In genomic region chr11:57675176-57675941, GRCh38 we compare ENCODE assay signal across 19 cellular contexts. TPM values are rescaled to one million over a fixed set of nuclear protein-coding genes. Genes with fewer than 3 reads are reported as not detected.
DNase-seq lines count a peak whose midpoint lies in the region; ATAC-seq, FAIRE-seq and TF ChIP-seq lines count a peak whose summit lies in the region.
"Had no signal": no experiment of that assay in that cellular context is flagged by ENCODE, and none has a peak within 500 bp of the region (broad histone marks: within the 10 kb centered on the region; RNA-seq: fewer than 3 reads in every experiment).

No MANE protein-coding gene starts in this region.

- SMC1A ChIA-PET in GM12878 (lab: Charles Lee; ENCODE audit: uncharacterized antibody, unreplicated experiment), result interaction anchor here (0.6 to 2.4 kb wide), 12 partner anchors 9 to 133 kb away, joined by 3 to 16 read pairs (median 4); no protein-coding TSS in a partner anchor

- H3K27ac ChIP-seq in GM12878 (ENCODE audit: control insufficient read depth, insufficient read depth) (0 out of 2 replicates have a peak overlapping the region, but pooled peaks have one; percentile 24), parathyroid adenoma (no peak overlapping the region)
- H3K27ac ChIP-seq: transverse colon had no signal

- no TSS peak for BruUV-seq in GM12878 (replicated peaks; lab: Mats Ljungman, UMichigan)

- CTCF ChIA-PET in GM12878 (lab: Yijun Ruan, JAX), result interaction anchor here (0.9 to 3.5 kb wide), 9 partner anchors 10 to 149 kb away, joined by 3 to 22 read pairs (median 4); no protein-coding TSS in a partner anchor

- H3K27me3 ChIP-seq in GM12878 (replicated peaks in 1 of 2; ENCODE audit: control insufficient read depth in 2 of 2, insufficient read depth in 2 of 2, low read length in 1 of 2) (no peaks in the 10 kb centered on the region), parathyroid adenoma (ENCODE audit: control insufficient read depth, insufficient read depth, low read length) (no peaks in the 10 kb centered on the region)
- H3K27me3 ChIP-seq: transverse colon had no signal

- FAIRE-seq in GM12878 (lab: Jason Lieb, UNC), result no peak
- FAIRE-seq: keratinocyte, TTC549 had no signal

- 32% methylated on average over 3 of the region's 3 CpGs for WGBS in GM12878 (ENCODE audit: insufficient coverage, insufficient replicate concordance, low lambda C conversion rate, missing lambda C conversion rate)

- no peaks in the 10 kb centered on the region for H3K9me3 ChIP-seq in GM12878 (replicated peaks; ENCODE audit: control insufficient read depth, insufficient read depth, low read length)
- H3K9me3 ChIP-seq in parathyroid adenoma (ENCODE audit: control insufficient read depth, low read length), result no peaks in the 10 kb centered on the region
- H3K9me3 ChIP-seq: mucosa of descending colon, transverse colon had no signal

- H3K9ac ChIP-seq in GM12878 (ENCODE audit: control insufficient read depth, insufficient read depth, low read length) (no peak overlapping the region), parathyroid adenoma (no peak overlapping the region)

- peaks cover 9% of the 10 kb centered on the region; the same call in 1 of the 2 replicates for H3K4me1 ChIP-seq in GM12878 (ENCODE audit: control insufficient read depth, insufficient read depth, low read length)
- peaks cover 5% of the 10 kb centered on the region for H3K4me1 ChIP-seq in parathyroid adenoma

- in situ Hi-C loops in GM13977 (cut with MboI; ENCODE audit: low pct_unique_long_range_greater_than_20kb, low sequenced_read_pairs, unreplicated experiment) (no loop called here), GM12878 (cut with MboI) (no loop called here)

- H4K20me1 ChIP-seq in GM12878 (ENCODE audit: control insufficient read depth, insufficient read depth), result peaks cover 7% of the 10 kb centered on the region; the same call in 1 of the 2 replicates

- DNase-seq in DMS53 (lab: John Stamatoyannopoulos, UW) (peak; percentile 17), DMS53 treated with DMSO at 0.1 percent for 48 hours (lab: John Stamatoyannopoulos, UW; ENCODE audit: unreplicated experiment) (no peak), GM13977 (ENCODE audit: low spot score) (no peak), GM12878 (ENCODE audit: low read depth, low spot score) (no peak), NCI-H2171 treated with DMSO at 0.1 percent for 48 hours (lab: John Stamatoyannopoulos, UW) (no peak), NCI-H2227 treated with DMSO at 0.1 percent for 48 hours (lab: John Stamatoyannopoulos, UW) (no peak)
- DNase-seq: 8988T; activated naive CD8-positive, alpha-beta T cell treated with anti-CD3 and anti-CD28 coated beads, Interleukin-2, amount 10 ng/mL, durations not matched to agents 7 days and 5 days; glutamatergic neuron; IMR-90; mucosa of descending colon; NCI-H1092 treated with DMSO at 0.1 percent for 48 hours; SIG-M5; transverse colon had no signal

- TF ChIP-seq CTCF in GM13977 (IDR thresholded peaks at IDR 0.05; ENCODE audit: extremely low read depth, insufficient read depth, missing control alignments) (peak; percentile 18), GM12878 (IDR thresholded peaks at IDR 0.05 in 2 of 3, conservative IDR thresholded peaks at IDR 0.05 in 1 of 3; ENCODE audit: control insufficient read depth in 2 of 3, extremely low read depth in 1 of 3, insufficient read depth in 1 of 3, low read depth in 3 of 3, low read length in 3 of 3) (peak in 2 of 3 experiments; percentile 18 to 42; a peak in 2 of 6 replicates), parathyroid adenoma (IDR thresholded peaks at IDR 0.05) (no peak)

- peaks cover 77% of the 10 kb centered on the region for H3K79me2 ChIP-seq in GM12878 (ENCODE audit: control insufficient read depth, insufficient read depth, low read length)
- H3K79me2 ChIP-seq in parathyroid adenoma, result peaks cover 38% of the 10 kb centered on the region

- peak overlapping the region; percentile 16; the same call in 1 of the 2 replicates for H3K4me3 ChIP-seq in GM12878
- H3K4me3 ChIP-seq in parathyroid adenoma (ENCODE audit: low read depth, low read length), result peak overlapping the region; percentile 11
- H3K4me3 ChIP-seq: mucosa of descending colon, transverse colon had no signal

- intact Hi-C loops in GM12878 (cut with micrococcal nuclease; ENCODE audit: unreplicated experiment), result no loop called here

- no peak for TF ChIP-seq POLR2A in GM12878 (IDR thresholded peaks at IDR 0.05; ENCODE audit: low read depth, low read length)

- H2AFZ ChIP-seq in GM12878 (ENCODE audit: control insufficient read depth, low read depth, low read length) (no peak overlapping the region), parathyroid adenoma (no peak overlapping the region)

- RAD21 ChIA-PET in GM12878 (lab: Charles Lee; ENCODE audit: unreplicated experiment), result interaction anchor here (0.8 to 2.4 kb wide), 6 partner anchors 9 to 125 kb away, joined by 3 to 10 read pairs (median 3); partner anchors contain the start of gene SELENOH

- POLR2A ChIA-PET in GM12878 (lab: Charles Lee), result interaction anchor here (0.6 to 1.2 kb wide), 3 partner anchors 17 to 89 kb away, joined by 3 to 5 read pairs (median 3); partner anchors contain the start of gene CLP1

- peak; percentile 54 for ATAC-seq in GM12878
- no peak for ATAC-seq in HG03378 (IDR thresholded peaks at IDR 0.05; ENCODE audit: unreplicated experiment)
- ATAC-seq: mucosa of descending colon had no signal

- H3K36me3 ChIP-seq in GM12878 (ENCODE audit: control insufficient read depth in 2 of 2, insufficient read depth in 2 of 2, low read length in 1 of 2), result peaks cover 5 to 25% of the 10 kb centered on the region in 2 experiments
- no peaks in the 10 kb centered on the region for H3K36me3 ChIP-seq in parathyroid adenoma (ENCODE audit: control insufficient read depth, insufficient read depth, low read length)

- 0 out of 2 replicates have a peak, but pooled peaks have one; percentile 15 for TF ChIP-seq RAD21 in GM12878 (IDR thresholded peaks at IDR 0.05; ENCODE audit: insufficient read depth, low read depth, low read length)

- peak overlapping the region; percentile 66 for H3K4me2 ChIP-seq in GM12878 (ENCODE audit: control insufficient read depth, insufficient read depth)
- H3K4me2 ChIP-seq in parathyroid adenoma (ENCODE audit: low read length), result peak overlapping the region; percentile 42

- no peak for TF ChIP-seq EP300 in GM12878 (IDR thresholded peaks at IDR 0.05; ENCODE audit: borderline replicate concordance in 1 of 2, control insufficient read depth in 1 of 2, low read depth in 2 of 2, low read length in 2 of 2)

RNA-seq across cellular contexts. Expression of gene ZDHHC5, which starts 7.4 kb away (rescaled TPM):
- 52.8 and 56.0 TPM in 2 replicates for total RNA-seq in GM12878 (2013; cell fraction: nucleolus; rRNA removed)
- total RNA-seq in GM12878 (2014; rRNA removed) (29.1 and 34.1 TPM in 2 replicates), GM12878 (2014; rRNA removed; fragmentation: Illumina TruSeq; extraction: Trizol) (34.3 and 36.8 TPM in 2 replicates), GM12878 (2021) (59.9 and 61.3 TPM in 2 replicates)
- polyA plus RNA-seq in GM12878 (2011; ENCODE audit: low read depth), result 20.1 TPM
- polyA plus RNA-seq in GM12878 (2011; rRNA removed) (33.9 and 46.7 TPM in 2 replicates), GM12878 (2014; fragmentation: Illumina TruSeq; extraction: Trizol) (49.8 and 57.4 TPM in 2 replicates), GM12878 (2014; fragmentation: Nextera tagmentation; extraction: Ambion mirVana) (1 to 10 TPM; 3.9 to 7.3 TPM), GM12878 (2014; rRNA removed) (48.5 and 54.4 TPM in 2 replicates), GM12878 (2016; fragmentation: Nextera tagmentation; extraction: Ambion mirVana) (10 to 100 TPM; 36.6 to 38.4 TPM)
- 45.0 and 56.7 TPM in 2 replicates for polyA plus RNA-seq in GM12878 (2011; cell fraction: cytosol; rRNA removed)
- polyA plus RNA-seq in GM12878 (2011; cell fraction: nucleus; rRNA removed), result 41.0 and 48.9 TPM in 2 replicates
- polyA plus RNA-seq in GM12878 (2012), result 27.1 and 33.2 TPM in 2 replicates
- polyA minus RNA-seq in GM12878 (2011; rRNA and poly(A)+ RNA removed), result 91.2 and 101 TPM in 2 replicates
- polyA minus RNA-seq in GM12878 (2011; cell fraction: cytosol; rRNA and poly(A)+ RNA removed), result 24.2 and 31.4 TPM in 2 replicates
- 27.9 and 33.0 TPM in 2 replicates for polyA minus RNA-seq in GM12878 (2011; cell fraction: nucleus; rRNA and poly(A)+ RNA removed)

RNA-seq across cellular contexts. Expression of gene CLP1, which starts 17.8 kb away (rescaled TPM):
- 8.6 and 8.8 TPM in 2 replicates for total RNA-seq in GM12878 (2013; cell fraction: nucleolus; rRNA removed)
- total RNA-seq in GM12878 (2014; rRNA removed), result 21.3 and 22.0 TPM in 2 replicates
- 23.9 and 24.0 TPM in 2 replicates for total RNA-seq in GM12878 (2014; rRNA removed; fragmentation: Illumina TruSeq; extraction: Trizol)
- 19.9 and 20.0 TPM in 2 replicates for total RNA-seq in GM12878 (2021)
- polyA plus RNA-seq in GM12878 (2011; ENCODE audit: low read depth), result 11.6 TPM
- 29.1 and 31.7 TPM in 2 replicates for polyA plus RNA-seq in GM12878 (2011; rRNA removed)
- 34.3 and 38.5 TPM in 2 replicates for polyA plus RNA-seq in GM12878 (2011; cell fraction: cytosol; rRNA removed)
- 21.4 and 28.7 TPM in 2 replicates for polyA plus RNA-seq in GM12878 (2011; cell fraction: nucleus; rRNA removed)
- polyA plus RNA-seq in GM12878 (2012), result 15.0 and 16.3 TPM in 2 replicates
- 23.9 and 30.0 TPM in 2 replicates for polyA plus RNA-seq in GM12878 (2014; fragmentation: Illumina TruSeq; extraction: Trizol)
- polyA plus RNA-seq in GM12878 (2014; fragmentation: Nextera tagmentation; extraction: Ambion mirVana), result 10 to 100 TPM; 33.6 to 45.7 TPM
- 20.7 and 21.2 TPM in 2 replicates for polyA plus RNA-seq in GM12878 (2014; rRNA removed)
- 10 to 100 TPM; 31.6 to 36.3 TPM for polyA plus RNA-seq in GM12878 (2016; fragmentation: Nextera tagmentation; extraction: Ambion mirVana)
- 31.1 and 41.7 TPM in 2 replicates for polyA minus RNA-seq in GM12878 (2011; rRNA and poly(A)+ RNA removed)
- 7.4 and 8.5 TPM in 2 replicates for polyA minus RNA-seq in GM12878 (2011; cell fraction: cytosol; rRNA and poly(A)+ RNA removed)
- polyA minus RNA-seq in GM12878 (2011; cell fraction: nucleus; rRNA and poly(A)+ RNA removed), result 7.6 and 10.2 TPM in 2 replicates

RNA-seq across cellular contexts. Expression of gene YPEL4, which starts 25.6 kb away (rescaled TPM):
- 1.2 and 1.8 TPM in 2 replicates for total RNA-seq in GM12878 (2013; cell fraction: nucleolus; rRNA removed)
- total RNA-seq in GM12878 (2014; rRNA removed), result 0.05 TPM in 1 of 2 replicates, not detected in the other
- total RNA-seq in GM12878 (2014; rRNA removed; fragmentation: Illumina TruSeq; extraction: Trizol), result 0.09 TPM in 1 of 2 replicates, not detected in the other
- total RNA-seq in GM12878 (2021), result 0.13 TPM in 1 of 2 replicates, not detected in the other
- 0.50 TPM for polyA plus RNA-seq in GM12878 (2011; ENCODE audit: low read depth)
- 0.26 and 0.39 TPM in 2 replicates for polyA plus RNA-seq in GM12878 (2011; rRNA removed)
- polyA plus RNA-seq in GM12878 (2011; cell fraction: cytosol; rRNA removed), result 0.24 and 0.30 TPM in 2 replicates
- 0.44 and 0.85 TPM in 2 replicates for polyA plus RNA-seq in GM12878 (2011; cell fraction: nucleus; rRNA removed)
- 0.58 and 1.1 TPM in 2 replicates for polyA plus RNA-seq in GM12878 (2012)
- polyA plus RNA-seq in GM12878 (2014; fragmentation: Illumina TruSeq; extraction: Trizol), result not detected in 2 replicates
- polyA plus RNA-seq in GM12878 (2014; fragmentation: Nextera tagmentation; extraction: Ambion mirVana), result not detected
- polyA plus RNA-seq in GM12878 (2014; rRNA removed), result 0.50 TPM in 1 of 2 replicates, not detected in the other
- polyA plus RNA-seq in GM12878 (2016; fragmentation: Nextera tagmentation; extraction: Ambion mirVana), result under 1 TPM; 0.07 to 0.10 TPM
- 0.22 and 0.31 TPM in 2 replicates for polyA minus RNA-seq in GM12878 (2011; rRNA and poly(A)+ RNA removed)
- polyA minus RNA-seq in GM12878 (2011; cell fraction: cytosol; rRNA and poly(A)+ RNA removed), result 0.27 TPM in 1 of 2 replicates, not detected in the other
- 0.48 TPM in 2 replicates for polyA minus RNA-seq in GM12878 (2011; cell fraction: nucleus; rRNA and poly(A)+ RNA removed)
- total RNA-seq: activated CD8-positive, alpha-beta memory T cell treated with anti-CD3 and anti-CD28 coated beads for 36 hours had no signal
- polyA plus RNA-seq: keratinocyte had no signal

RNA-seq across cellular contexts. Expression of gene MED19, which starts 36.7 kb away (rescaled TPM):
- total RNA-seq in GM12878 (2013; cell fraction: nucleolus; rRNA removed), result 8.6 and 11.4 TPM in 2 replicates
- 16.7 and 17.5 TPM in 2 replicates for total RNA-seq in GM12878 (2014; rRNA removed)
- total RNA-seq in GM12878 (2014; rRNA removed; fragmentation: Illumina TruSeq; extraction: Trizol), result 13.7 and 13.9 TPM in 2 replicates
- 12.5 and 14.1 TPM in 2 replicates for total RNA-seq in GM12878 (2021)
- 9.1 TPM for polyA plus RNA-seq in GM12878 (2011; ENCODE audit: low read depth)
- polyA plus RNA-seq in GM12878 (2011; rRNA removed), result 16.0 and 20.1 TPM in 2 replicates
- 23.2 and 41.1 TPM in 2 replicates for polyA plus RNA-seq in GM12878 (2011; cell fraction: cytosol; rRNA removed)
- 19.8 and 21.8 TPM in 2 replicates for polyA plus RNA-seq in GM12878 (2011; cell fraction: nucleus; rRNA removed)
- 16.0 and 16.3 TPM in 2 replicates for polyA plus RNA-seq in GM12878 (2012)
- polyA plus RNA-seq in GM12878 (2014; fragmentation: Illumina TruSeq; extraction: Trizol), result 15.7 and 17.1 TPM in 2 replicates
- polyA plus RNA-seq in GM12878 (2014; fragmentation: Nextera tagmentation; extraction: Ambion mirVana), result 1 to 10 TPM; 4.9 to 9.8 TPM
- polyA plus RNA-seq in GM12878 (2014; rRNA removed), result 17.0 and 21.3 TPM in 2 replicates
- 10 to 100 TPM; 25.6 to 28.2 TPM for polyA plus RNA-seq in GM12878 (2016; fragmentation: Nextera tagmentation; extraction: Ambion mirVana)
- 9.5 and 10.7 TPM in 2 replicates for polyA minus RNA-seq in GM12878 (2011; rRNA and poly(A)+ RNA removed)
- polyA minus RNA-seq in GM12878 (2011; cell fraction: cytosol; rRNA and poly(A)+ RNA removed), result 2.9 and 6.4 TPM in 2 replicates
- 5.9 and 10.7 TPM in 2 replicates for polyA minus RNA-seq in GM12878 (2011; cell fraction: nucleus; rRNA and poly(A)+ RNA removed)

RNA-seq across cellular contexts. Expression of gene TMX2, which starts 37.0 kb away (rescaled TPM):
- 95.8 and 105 TPM in 2 replicates for total RNA-seq in GM12878 (2013; cell fraction: nucleolus; rRNA removed)
- total RNA-seq in GM12878 (2014; rRNA removed), result 84.2 and 90.4 TPM in 2 replicates
- total RNA-seq in GM12878 (2014; rRNA removed; fragmentation: Illumina TruSeq; extraction: Trizol), result 73.1 and 74.9 TPM in 2 replicates
- total RNA-seq in GM12878 (2021), result 59.3 and 64.3 TPM in 2 replicates
- 49.5 TPM for polyA plus RNA-seq in GM12878 (2011; ENCODE audit: low read depth)
- 74.1 and 90.1 TPM in 2 replicates for polyA plus RNA-seq in GM12878 (2011; rRNA removed)
- 69.2 and 81.8 TPM in 2 replicates for polyA plus RNA-seq in GM12878 (2011; cell fraction: cytosol; rRNA removed)
- polyA plus RNA-seq in GM12878 (2011; cell fraction: nucleus; rRNA removed), result 122 and 147 TPM in 2 replicates
- polyA plus RNA-seq in GM12878 (2012), result 49.0 and 50.6 TPM in 2 replicates
- 93.2 and 102 TPM in 2 replicates for polyA plus RNA-seq in GM12878 (2014; fragmentation: Illumina TruSeq; extraction: Trizol)
- polyA plus RNA-seq in GM12878 (2014; fragmentation: Nextera tagmentation; extraction: Ambion mirVana), result 100 to 1,000 TPM; 107 to 128 TPM
- polyA plus RNA-seq in GM12878 (2014; rRNA removed), result 66.4 and 82.7 TPM in 2 replicates
- 100 to 1,000 TPM; 124 to 134 TPM for polyA plus RNA-seq in GM12878 (2016; fragmentation: Nextera tagmentation; extraction: Ambion mirVana)
- polyA minus RNA-seq in GM12878 (2011; rRNA and poly(A)+ RNA removed), result 109 and 113 TPM in 2 replicates
- polyA minus RNA-seq in GM12878 (2011; cell fraction: cytosol; rRNA and poly(A)+ RNA removed), result 24.6 and 37.4 TPM in 2 replicates
- polyA minus RNA-seq in GM12878 (2011; cell fraction: nucleus; rRNA and poly(A)+ RNA removed), result 36.6 and 57.2 TPM in 2 replicates
